19 cellular contexts compared by ENCODE assay signal in genomic region chr3:64016941-64017620, GRCh38. TPM values are rescaled to one million over a fixed set of nuclear protein-coding genes. Genes with fewer than 3 reads are reported as not detected.
DNase-seq lines count a peak whose midpoint lies in the region; ATAC-seq, FAIRE-seq and TF ChIP-seq lines count a peak whose summit lies in the region.
"Had no signal": no experiment of that assay in that cellular context is flagged by ENCODE, and none has a peak within 500 bp of the region (broad histone marks: within the 10 kb centered on the region; RNA-seq: fewer than 3 reads in every experiment).

No MANE protein-coding gene starts in this region.

- peak overlapping the region in 2 of 3 donors; percentile 9 to 18 for H3K27ac Mint-ChIP-seq in CD4-positive, CD25-positive, alpha-beta regulatory T cell
- H3K27ac Mint-ChIP-seq: stimulated activated memory B cell treated with anti-CD40 and anti-IgM and Interleukin-4, amounts not matched to agents 10 μg/mL and 1 μg/mL and 100 μg/mL, for 72 hours had no signal

- no peaks in the 10 kb centered on the region for H3F3A ChIP-seq in PC-3 (ENCODE audit: low read length, unreplicated experiment)

- H3K4me1 Mint-ChIP-seq in CD4-positive, CD25-positive, alpha-beta regulatory T cell: peaks cover 45 to 64% (median 47%) of the 10 kb centered on the region in 4 donors

- CTCF ChIA-PET in PC-3 (lab: Charles Lee): no interaction called here

- H3K9ac ChIP-seq in PC-3 (ENCODE audit: low read length): no peak overlapping the region

- DNase-seq in CD4-positive, CD25-positive, alpha-beta regulatory T cell: no peak
- DNase-seq in PC-3 (no peak), foreskin keratinocyte (peak in 1 of 2 donors; percentile 26), NOMO-1 (lab: John Stamatoyannopoulos, UW; ENCODE audit: unreplicated experiment in 2 of 2) (no peak), A172 (ENCODE audit: low spot score) (no peak), small intestine (no peak), NK-92 (lab: John Stamatoyannopoulos, UW; ENCODE audit: unreplicated experiment) (no peak)
- DNase-seq: activated CD4-positive, alpha-beta T cell treated with anti-CD3 and anti-CD28 coated beads for 48 hours; gastrocnemius medialis; GOT3; KBM-7; NCI-H1092 treated with DMSO at 0.1 percent for 48 hours; NCI-H82; stimulated activated CD4-positive, alpha-beta T cell treated with anti-CD3 and anti-CD28 coated beads, Interleukin-12 subunit alpha, Interleukin-12 subunit beta, amount 100 ng/mL, for 4 hours had no signal

- H3K4me3 ChIP-seq in ACC112 (ENCODE audit: low read depth, low read length) (no peak overlapping the region), PC-3 (ENCODE audit: low read length) (no peak overlapping the region), small intestine (ENCODE audit: low read depth in 1 of 2, low read length in 2 of 2) (no peak overlapping the region)
- H3K4me3 ChIP-seq in CD4-positive, CD25-positive, alpha-beta regulatory T cell (ENCODE audit: low read depth, low read length): no peak overlapping the region
- H3K4me3 ChIP-seq: gastrocnemius medialis had no signal

- TSS peak; percentile 23 for BruUV-seq in PC-3 (replicated peaks; lab: Mats Ljungman, UMichigan)

- H3K79me2 ChIP-seq in ACC112 (ENCODE audit: control insufficient read depth, insufficient read depth, low read length, unreplicated experiment) (peaks cover 39% of the 10 kb centered on the region), PC-3 (ENCODE audit: low read length) (peaks cover 18% of the 10 kb centered on the region)

- H3K9me2 ChIP-seq in PC-3 (replicated peaks; ENCODE audit: low read length): no peaks in the 10 kb centered on the region

- peaks cover 29% of the 10 kb centered on the region for H3K4me1 ChIP-seq in ACC112 (ENCODE audit: control insufficient read depth, insufficient read depth, low read length, unreplicated experiment)
- peaks cover 15% of the 10 kb centered on the region for H3K4me1 ChIP-seq in CD4-positive, CD25-positive, alpha-beta regulatory T cell (ENCODE audit: control insufficient read depth, insufficient read depth, low read length, poor library complexity, severe bottlenecking)
- peaks cover under 1% of the 10 kb centered on the region; the same call in 1 of the 2 replicates for H3K4me1 ChIP-seq in PC-3 (ENCODE audit: insufficient read depth, low read length)
- peaks cover 10% of the 10 kb centered on the region for H3K4me1 ChIP-seq in foreskin keratinocyte
- peaks cover 2 to 3% of the 10 kb centered on the region in 2 donors for H3K4me1 ChIP-seq in small intestine (ENCODE audit: control insufficient read depth in 2 of 2, insufficient read depth in 1 of 2, low read depth in 1 of 2, low read length in 1 of 2)

- H3K4me2 ChIP-seq in PC-3 (ENCODE audit: low read length): no peak overlapping the region

- H3K9me3 ChIP-seq in CD4-positive, CD25-positive, alpha-beta regulatory T cell (ENCODE audit: control insufficient read depth in 2 of 2, low read length in 2 of 2): no peaks in the 10 kb centered on the region
- H3K9me3 ChIP-seq in PC-3 (ENCODE audit: low read length) (no peaks in the 10 kb centered on the region), small intestine (ENCODE audit: control insufficient read depth, low read depth) (no peaks in the 10 kb centered on the region)
- H3K9me3 ChIP-seq: gastrocnemius medialis had no signal

- H3K9me3 Mint-ChIP-seq in CD4-positive, CD25-positive, alpha-beta regulatory T cell: no peaks in the 10 kb centered on the region
- H3K9me3 Mint-ChIP-seq: stimulated activated memory B cell treated with anti-CD40 and anti-IgM and Interleukin-4, amounts not matched to agents 10 μg/mL and 1 μg/mL and 100 μg/mL, for 72 hours had no signal

- H3K27me3 ChIP-seq in ACC112 (ENCODE audit: insufficient read depth, low read length): no peaks in the 10 kb centered on the region
- H3K27me3 ChIP-seq in CD4-positive, CD25-positive, alpha-beta regulatory T cell (ENCODE audit: control insufficient read depth, insufficient read depth, low read length): no peaks in the 10 kb centered on the region
- H3K27me3 ChIP-seq in PC-3 (ENCODE audit: low read length): no peaks in the 10 kb centered on the region
- no peaks in the 10 kb centered on the region for H3K27me3 ChIP-seq in foreskin keratinocyte
- H3K27me3 ChIP-seq in small intestine (ENCODE audit: control insufficient read depth in 2 of 2, insufficient read depth in 2 of 2, low read length in 2 of 2): no peaks in the 10 kb centered on the region
- H3K27me3 ChIP-seq: gastrocnemius medialis had no signal

- no peaks in the 10 kb centered on the region for H4K20me1 ChIP-seq in PC-3 (ENCODE audit: low read length)

- no peaks in the 10 kb centered on the region for H3K27me3 Mint-ChIP-seq in CD4-positive, CD25-positive, alpha-beta regulatory T cell
- H3K27me3 Mint-ChIP-seq: stimulated activated memory B cell treated with anti-CD40 and anti-IgM and Interleukin-4, amounts not matched to agents 10 μg/mL and 1 μg/mL and 100 μg/mL, for 72 hours had no signal

- H3K4me3 Mint-ChIP-seq in CD4-positive, CD25-positive, alpha-beta regulatory T cell: peak overlapping the region in 2 of 4 donors; percentile 9 to 48
- H3K4me3 Mint-ChIP-seq: stimulated activated memory B cell treated with anti-CD40 and anti-IgM and Interleukin-4, amounts not matched to agents 10 μg/mL and 1 μg/mL and 100 μg/mL, for 72 hours had no signal

- H3K36me3 ChIP-seq in ACC112 (ENCODE audit: insufficient read depth, low read length): peaks cover 71% of the 10 kb centered on the region
- peaks cover 78% of the 10 kb centered on the region for H3K36me3 ChIP-seq in CD4-positive, CD25-positive, alpha-beta regulatory T cell (ENCODE audit: control insufficient read depth, insufficient read depth, low read length)
- H3K36me3 ChIP-seq in PC-3 (ENCODE audit: low read depth, low read length): peaks cover 32% of the 10 kb centered on the region
- H3K36me3 ChIP-seq in small intestine (ENCODE audit: control insufficient read depth in 2 of 2, insufficient read depth in 2 of 2, low read length in 2 of 2): peaks cover 27 to 28% of the 10 kb centered on the region in 2 donors

- TF ChIP-seq CTCF in PC-3 (conservative IDR thresholded peaks at IDR 0.05; ENCODE audit: low read depth, low read length): no peak
- TF ChIP-seq CTCF in foreskin keratinocyte (conservative IDR thresholded peaks at IDR 0.05): no peak

- H2AFZ ChIP-seq in ACC112 (ENCODE audit: low read length, unreplicated experiment) (no peak overlapping the region), PC-3 (ENCODE audit: low read length) (no peak overlapping the region)

- intact Hi-C loops in PC-3 (cut with micrococcal nuclease): no loop called here

- ATAC-seq in CD4-positive, CD25-positive, alpha-beta regulatory T cell (ENCODE audit: low read depth in 2 of 2): no peak
- peak; percentile 51 for ATAC-seq in PC-3
- peak; percentile 40 for ATAC-seq in foreskin keratinocyte
- ATAC-seq: gastrocnemius medialis; left lobe of liver; SK-N-SH treated with all-trans-retinoic acid at 6 μM for 48 hours; stimulated activated memory B cell treated with anti-CD40 and anti-IgM and Interleukin-4, amounts not matched to agents 10 μg/mL and 1 μg/mL and 100 μg/mL, for 72 hours had no signal

- POLR2A ChIA-PET in PC-3 (lab: Charles Lee; ENCODE audit: unreplicated experiment): no interaction called here

- WGBS in small intestine, 3 donors: 84 to 85% (median 85%) methylated on average over 3 of the region's 3 CpGs

- H3K27ac ChIP-seq in ACC112 (ENCODE audit: low read depth, low read length) (peak overlapping the region; percentile 31), PC-3 (ENCODE audit: low read length) (no peak overlapping the region), foreskin keratinocyte (no peak overlapping the region), small intestine (ENCODE audit: low read depth in 1 of 2, low read length in 1 of 2) (no peak overlapping the region)
- H3K27ac ChIP-seq in CD4-positive, CD25-positive, alpha-beta regulatory T cell (ENCODE audit: insufficient read depth, low read length, poor library complexity, severe bottlenecking): no peak overlapping the region
- H3K27ac ChIP-seq: gastrocnemius medialis had no signal

- peaks cover 38% of the 10 kb centered on the region for H3K36me3 Mint-ChIP-seq in CD4-positive, CD25-positive, alpha-beta regulatory T cell

- FAIRE-seq in small intestine (lab: Jason Lieb, UNC): no peak
- FAIRE-seq: RCC 7860 had no signal

RNA-seq across cellular contexts. Expression of gene PSMD6, which starts 6.2 kb away (rescaled TPM):
- total RNA-seq in CD4-positive, CD25-positive, alpha-beta regulatory T cell: 86.7 TPM
- 100 to 1,000 TPM; 119 to 139 (median 124) TPM for polyA plus RNA-seq in CD4-positive, CD25-positive, alpha-beta regulatory T cell
- total RNA-seq in PC-3 (2014; rRNA removed) (73.2 and 80.7 TPM in 2 replicates), foreskin keratinocyte (119 and 139 TPM in 2 replicates)
- polyA plus RNA-seq in foreskin keratinocyte (104 and 132 TPM in 2 replicates), small intestine (10 to 100 TPM; 51.4 to 65.2 (median 51.9) TPM)
- 159 and 176 TPM in 2 replicates for total RNA-seq in A172 (2014; rRNA removed; shearing (Covaris generic))

Comparison
In these comparisons a context has a peak if more than half of its experiments do, and no peak if none do; other contexts are left out.
1. ATAC-seq: peak in PC-3 (single experiment) and foreskin keratinocyte (single experiment); none in CD4-positive, CD25-positive, alpha-beta regulatory T cell (0 of 2).